Comparison of ENCODE assay signal across 2 cellular contexts in the genomic region with DNA sequence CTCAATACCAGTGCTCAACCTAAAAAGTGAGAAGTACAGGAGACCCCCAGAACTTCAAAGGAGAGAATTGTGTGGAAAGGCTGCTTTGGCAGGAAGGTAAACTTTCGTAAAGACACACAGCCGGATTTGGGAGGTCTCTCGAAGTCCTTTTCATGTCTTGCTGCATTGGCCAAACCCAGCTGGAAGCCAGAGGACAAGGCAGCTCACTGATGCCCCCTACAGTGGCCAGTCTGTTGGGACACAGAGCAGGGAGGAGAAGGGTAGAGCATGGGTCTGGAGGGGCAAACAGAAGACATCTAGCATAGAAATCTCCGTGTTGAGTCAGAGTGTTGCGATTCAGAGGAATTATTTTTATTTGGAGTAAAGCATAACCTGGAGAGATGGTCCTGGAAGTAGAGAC.
TF ChIP-seq lines count a peak whose summit lies in the region.

No MANE protein-coding gene starts in this region.

TF ChIP-seq in SK-N-SH, 30 proteins besides CTCF, POLR2A, EP300 and RAD21 (continued from another document):
- no peak for TF ChIP-seq GATA2 (CRISPR knock-in tag; IDR thresholded peaks at IDR 0.05)
- TF ChIP-seq IRF3 (IDR thresholded peaks at IDR 0.05; ENCODE audit: low read depth, low read length) = no peak
- no peak for TF ChIP-seq SIN3A (IDR thresholded peaks at IDR 0.05; ENCODE audit: borderline replicate concordance, low read depth, low read length)
- TF ChIP-seq POLR2AphosphoS5 (IDR thresholded peaks at IDR 0.05; ENCODE audit: low read depth, low read length) = no peak
- TF ChIP-seq EZH2phosphoT487 (IDR thresholded peaks at IDR 0.05; ENCODE audit: borderline replicate concordance, low read depth) = no peak
- no peak for TF ChIP-seq TAF1 (IDR thresholded peaks at IDR 0.05; ENCODE audit: borderline replicate concordance, low read depth, low read length)
- no peak for TF ChIP-seq MXI1 (IDR thresholded peaks at IDR 0.05; ENCODE audit: low read depth, low read length)
- TF ChIP-seq, protein P1, sequence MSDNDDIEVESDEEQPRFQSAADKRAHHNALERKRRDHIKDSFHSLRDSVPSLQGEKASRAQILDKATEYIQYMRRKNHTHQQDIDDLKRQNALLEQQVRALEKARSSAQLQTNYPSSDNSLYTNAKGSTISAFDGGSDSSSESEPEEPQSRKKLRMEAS (IDR thresholded peaks at IDR 0.05; ENCODE audit: low read depth) = no peak

TF ChIP-seq in SK-N-SH treated with all-trans-retinoic acid at 6 μM for 48 hours, 23 proteins besides CTCF, POLR2A, EP300 and RAD21 (continued from another document):
- TF ChIP-seq, protein P2, sequence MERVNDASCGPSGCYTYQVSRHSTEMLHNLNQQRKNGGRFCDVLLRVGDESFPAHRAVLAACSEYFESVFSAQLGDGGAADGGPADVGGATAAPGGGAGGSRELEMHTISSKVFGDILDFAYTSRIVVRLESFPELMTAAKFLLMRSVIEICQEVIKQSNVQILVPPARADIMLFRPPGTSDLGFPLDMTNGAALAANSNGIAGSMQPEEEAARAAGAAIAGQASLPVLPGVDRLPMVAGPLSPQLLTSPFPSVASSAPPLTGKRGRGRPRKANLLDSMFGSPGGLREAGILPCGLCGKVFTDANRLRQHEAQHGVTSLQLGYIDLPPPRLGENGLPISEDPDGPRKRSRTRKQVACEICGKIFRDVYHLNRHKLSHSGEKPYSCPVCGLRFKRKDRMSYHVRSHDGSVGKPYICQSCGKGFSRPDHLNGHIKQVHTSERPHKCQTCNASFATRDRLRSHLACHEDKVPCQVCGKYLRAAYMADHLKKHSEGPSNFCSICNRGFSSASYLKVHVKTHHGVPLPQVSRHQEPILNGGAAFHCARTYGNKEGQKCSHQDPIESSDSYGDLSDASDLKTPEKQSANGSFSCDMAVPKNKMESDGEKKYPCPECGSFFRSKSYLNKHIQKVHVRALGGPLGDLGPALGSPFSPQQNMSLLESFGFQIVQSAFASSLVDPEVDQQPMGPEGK (CRISPR knock-in tag; IDR thresholded peaks at IDR 0.05; ENCODE audit: borderline replicate concordance) = no peak
- no peak for TF ChIP-seq SNAI2 (CRISPR knock-in tag; IDR thresholded peaks at IDR 0.05)
- TF ChIP-seq, protein P3, sequence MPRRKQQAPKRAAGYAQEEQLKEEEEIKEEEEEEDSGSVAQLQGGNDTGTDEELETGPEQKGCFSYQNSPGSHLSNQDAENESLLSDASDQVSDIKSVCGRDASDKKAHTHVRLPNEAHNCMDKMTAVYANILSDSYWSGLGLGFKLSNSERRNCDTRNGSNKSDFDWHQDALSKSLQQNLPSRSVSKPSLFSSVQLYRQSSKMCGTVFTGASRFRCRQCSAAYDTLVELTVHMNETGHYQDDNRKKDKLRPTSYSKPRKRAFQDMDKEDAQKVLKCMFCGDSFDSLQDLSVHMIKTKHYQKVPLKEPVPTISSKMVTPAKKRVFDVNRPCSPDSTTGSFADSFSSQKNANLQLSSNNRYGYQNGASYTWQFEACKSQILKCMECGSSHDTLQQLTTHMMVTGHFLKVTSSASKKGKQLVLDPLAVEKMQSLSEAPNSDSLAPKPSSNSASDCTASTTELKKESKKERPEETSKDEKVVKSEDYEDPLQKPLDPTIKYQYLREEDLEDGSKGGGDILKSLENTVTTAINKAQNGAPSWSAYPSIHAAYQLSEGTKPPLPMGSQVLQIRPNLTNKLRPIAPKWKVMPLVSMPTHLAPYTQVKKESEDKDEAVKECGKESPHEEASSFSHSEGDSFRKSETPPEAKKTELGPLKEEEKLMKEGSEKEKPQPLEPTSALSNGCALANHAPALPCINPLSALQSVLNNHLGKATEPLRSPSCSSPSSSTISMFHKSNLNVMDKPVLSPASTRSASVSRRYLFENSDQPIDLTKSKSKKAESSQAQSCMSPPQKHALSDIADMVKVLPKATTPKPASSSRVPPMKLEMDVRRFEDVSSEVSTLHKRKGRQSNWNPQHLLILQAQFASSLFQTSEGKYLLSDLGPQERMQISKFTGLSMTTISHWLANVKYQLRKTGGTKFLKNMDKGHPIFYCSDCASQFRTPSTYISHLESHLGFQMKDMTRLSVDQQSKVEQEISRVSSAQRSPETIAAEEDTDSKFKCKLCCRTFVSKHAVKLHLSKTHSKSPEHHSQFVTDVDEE (CRISPR knock-in tag; IDR thresholded peaks at IDR 0.05) = no peak
- TF ChIP-seq RARB (CRISPR knock-in tag; IDR thresholded peaks at IDR 0.05) = no peak
- no peak for TF ChIP-seq TOX (CRISPR knock-in tag; IDR thresholded peaks at IDR 0.05; ENCODE audit: borderline replicate concordance)
- no peak for TF ChIP-seq ISL1 (CRISPR knock-in tag; IDR thresholded peaks at IDR 0.05)
- no peak for TF ChIP-seq ZFP30 (CRISPR knock-in tag; IDR thresholded peaks at IDR 0.05)
- TF ChIP-seq, protein P4, sequence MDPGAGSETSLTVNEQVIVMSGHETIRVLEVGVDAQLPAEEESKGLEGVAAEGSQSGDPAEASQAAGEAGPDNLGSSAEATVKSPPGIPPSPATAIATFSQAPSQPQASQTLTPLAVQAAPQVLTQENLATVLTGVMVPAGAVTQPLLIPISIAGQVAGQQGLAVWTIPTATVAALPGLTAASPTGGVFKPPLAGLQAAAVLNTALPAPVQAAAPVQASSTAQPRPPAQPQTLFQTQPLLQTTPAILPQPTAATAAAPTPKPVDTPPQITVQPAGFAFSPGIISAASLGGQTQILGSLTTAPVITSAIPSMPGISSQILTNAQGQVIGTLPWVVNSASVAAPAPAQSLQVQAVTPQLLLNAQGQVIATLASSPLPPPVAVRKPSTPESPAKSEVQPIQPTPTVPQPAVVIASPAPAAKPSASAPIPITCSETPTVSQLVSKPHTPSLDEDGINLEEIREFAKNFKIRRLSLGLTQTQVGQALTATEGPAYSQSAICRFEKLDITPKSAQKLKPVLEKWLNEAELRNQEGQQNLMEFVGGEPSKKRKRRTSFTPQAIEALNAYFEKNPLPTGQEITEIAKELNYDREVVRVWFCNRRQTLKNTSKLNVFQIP (CRISPR knock-in tag; IDR thresholded peaks at IDR 0.05; ENCODE audit: borderline replicate concordance, low read depth) = no peak
- no peak for TF ChIP-seq CSRNP3 (CRISPR knock-in tag; IDR thresholded peaks at IDR 0.05)
- TF ChIP-seq ZNF70 (CRISPR knock-in tag; IDR thresholded peaks at IDR 0.05) = no peak
- no peak for TF ChIP-seq PPARA (CRISPR knock-in tag; IDR thresholded peaks at IDR 0.05; ENCODE audit: borderline replicate concordance)
- no peak for TF ChIP-seq BACH2 (CRISPR knock-in tag; IDR thresholded peaks at IDR 0.05; ENCODE audit: borderline replicate concordance)
- no peak for TF ChIP-seq GLIS3 (CRISPR knock-in tag; IDR thresholded peaks at IDR 0.05)
- TF ChIP-seq TCF4 (CRISPR knock-in tag; IDR thresholded peaks at IDR 0.05; ENCODE audit: borderline replicate concordance) = no peak
- TF ChIP-seq ZFP3 (CRISPR knock-in tag; IDR thresholded peaks at IDR 0.05) = no peak
